In genomic region chr17:40547079-40547784, GRCh38 we compare ENCODE assay signal across 8 cellular contexts. TPM values are rescaled to one million over a fixed set of nuclear protein-coding genes. Genes with fewer than 3 reads are reported as not detected.
A peak's percentile ranks its signal among the peaks of the same experiment; 100 is the strongest.
DNase-seq lines count a peak whose midpoint lies in the region; ATAC-seq and TF ChIP-seq lines count a peak whose summit lies in the region.

No MANE protein-coding gene starts in this region.

- intact Hi-C loops in Calu3 (cut with micrococcal nuclease; ENCODE audit: unreplicated experiment) = no loop called here

- no peaks in the 10 kb centered on the region for H3K27me3 Mint-ChIP-seq in mesothelial cell of epicardium (ENCODE audit: low read depth)
- peaks cover 26% of the 10 kb centered on the region for H3K27me3 Mint-ChIP-seq in Calu3 (ENCODE audit: unreplicated experiment)

- no peak for ATAC-seq in HG02970 (IDR thresholded peaks at IDR 0.05; ENCODE audit: low FRiP score, unreplicated experiment)
- no peak for ATAC-seq in GM18858 (IDR thresholded peaks at IDR 0.05; ENCODE audit: unreplicated experiment)
- ATAC-seq in GM18517 (IDR thresholded peaks at IDR 0.05; ENCODE audit: unreplicated experiment) = no peak

- H3K4me1 Mint-ChIP-seq in mesothelial cell of epicardium (peaks cover 51% of the 10 kb centered on the region), Calu3 (ENCODE audit: low read depth, unreplicated experiment) (peaks cover 20% of the 10 kb centered on the region)

- H3K27ac Mint-ChIP-seq in mesothelial cell of epicardium (peak overlapping the region; percentile 1), Calu3 (ENCODE audit: unreplicated experiment) (no peak overlapping the region)

- CTCF ChIA-PET in Calu3 (lab: Charles Lee) = interaction anchor here (0.5 to 68.2 kb wide), 17 partner anchors 14 to 702 kb away, joined by 3 to 4142 read pairs (median 5); partner anchors contain the start of genes CCR7, IGFBP4 and TOP2A

- no TSS peak for BruUV-seq in Calu3 (replicated peaks; lab: Mats Ljungman, UMichigan)

- H3K9me3 Mint-ChIP-seq in mesothelial cell of epicardium (no peaks in the 10 kb centered on the region), Calu3 (ENCODE audit: low read depth, unreplicated experiment) (no peaks in the 10 kb centered on the region)

- H3K36me3 Mint-ChIP-seq in mesothelial cell of epicardium (no peaks in the 10 kb centered on the region), Calu3 (ENCODE audit: insufficient read depth, unreplicated experiment) (peaks cover 4% of the 10 kb centered on the region)

- TF ChIP-seq CTCF in mesothelial cell of epicardium (IDR thresholded peaks at IDR 0.05; ENCODE audit: unreplicated experiment) (no peak), Calu3 (IDR thresholded peaks at IDR 0.05; ENCODE audit: unreplicated experiment) (no peak)

- H3K4me3 Mint-ChIP-seq in mesothelial cell of epicardium = no peak overlapping the region
- H3K4me3 Mint-ChIP-seq in Calu3 (ENCODE audit: low read depth, unreplicated experiment) = no peak overlapping the region

- DNase-seq in HT-29 (ENCODE audit: low spot score) (peak; percentile 58), NCI-H748 treated with DMSO at 0.1 percent for 48 hours (lab: John Stamatoyannopoulos, UW) (peak; percentile 43), mesothelial cell of epicardium (ENCODE audit: low spot score in 2 of 2, unreplicated experiment in 2 of 2) (peak in 1 of 2 experiments; percentile 37), Calu3 (no peak)
- peak; percentile 26 for DNase-seq in activated T-helper 9 cell treated with anti-CD3 and anti-CD28 coated beads, Interleukin-2, amount 50 U/mL, for 16 hours (ENCODE audit: low read depth)

RNA-seq across cellular contexts. Expression of gene CCR7, which starts 18.0 kb away (rescaled TPM):
- total RNA-seq in HT-29 (2014; rRNA removed; shearing (Covaris generic)) = not detected in 2 replicates
- 0.09 TPM in 1 of 3 replicates, not detected in the others for total RNA-seq in mesothelial cell of epicardium
- total RNA-seq in Calu3 (2022) = not detected in 2 replicates

RNA-seq across cellular contexts. Expression of gene TNS4, which starts 45.8 kb away (rescaled TPM):
- 148 and 187 TPM in 2 replicates for total RNA-seq in HT-29 (2014; rRNA removed; shearing (Covaris generic))
- 0.07 TPM in 1 of 3 replicates, not detected in the others for total RNA-seq in mesothelial cell of epicardium
- 0.21 and 0.44 TPM in 2 replicates for total RNA-seq in Calu3 (2022)

Comparison
In these comparisons a context has a peak if more than half of its experiments do, and no peak if none do; other contexts are left out.
1. RNA of gene TNS4, which starts 45.8 kb away (total RNA-seq): 148 to 187 TPM in HT-29; 0.21 to 0.44 TPM in Calu3 and 0.07 TPM in mesothelial cell of epicardium; every median in the first group is over 100 times any median in the second.